Comparison of ENCODE assay signal across 30 cellular contexts in the genomic region with DNA sequence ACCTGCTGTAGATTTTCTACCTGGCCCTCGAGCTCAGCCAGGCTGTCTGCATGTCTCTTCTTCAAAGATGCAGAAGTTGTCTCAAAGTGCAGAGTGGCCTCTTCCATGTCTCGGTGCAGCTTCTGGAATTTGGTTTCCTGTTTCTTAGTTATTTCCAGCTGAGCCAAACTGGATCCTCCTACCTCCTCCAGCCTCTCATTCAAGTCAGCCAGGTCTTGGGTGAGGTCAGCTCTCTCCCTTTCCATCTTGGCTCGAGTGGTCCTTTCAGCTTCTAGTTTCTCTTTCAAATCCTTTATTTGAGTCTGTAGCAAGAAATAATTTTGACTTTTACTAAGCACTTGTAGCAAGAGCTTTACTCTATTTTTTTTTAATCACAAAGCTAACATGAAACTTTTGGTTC.
DNase-seq lines count a peak whose midpoint lies in the region; ATAC-seq, FAIRE-seq and TF ChIP-seq lines count a peak whose summit lies in the region.
"Had no signal": no experiment of that assay in that cellular context is flagged by ENCODE, and none has a peak within 500 bp of the region (broad histone marks: within the 10 kb centered on the region; RNA-seq: fewer than 3 reads in every experiment).

No MANE protein-coding gene starts in this region.

- no peak overlapping the region for H3K9ac ChIP-seq in MM.1S (ENCODE audit: low read length)

- H3K36me3 Mint-ChIP-seq in dendritic cell treated with granulocyte-macrophage colony-stimulating factor and Interleukin-4, amounts not matched to agents 40 ng/mL and 50 ng/mL, for 4 days (ENCODE audit: low read depth): no peaks in the 10 kb centered on the region
- no peaks in the 10 kb centered on the region for H3K36me3 Mint-ChIP-seq in naive B cell

- H3K27me3 Mint-ChIP-seq in dendritic cell treated with granulocyte-macrophage colony-stimulating factor and Interleukin-4, amounts not matched to agents 40 ng/mL and 50 ng/mL, for 4 days: no peaks in the 10 kb centered on the region
- H3K27me3 Mint-ChIP-seq in naive B cell: no peaks in the 10 kb centered on the region
- H3K27me3 Mint-ChIP-seq: activated T-cell treated with anti-CD3 and anti-CD28 coated beads, Interleukin-2, amount 50 U/mL, for 24 hours; CD4-positive, alpha-beta memory T cell; naive thymus-derived CD8-positive, alpha-beta T cell had no signal

- peaks cover 8% of the 10 kb centered on the region for H3K4me1 Mint-ChIP-seq in dendritic cell treated with granulocyte-macrophage colony-stimulating factor and Interleukin-4, amounts not matched to agents 40 ng/mL and 50 ng/mL, for 4 days (ENCODE audit: low read depth)
- peaks cover 13 to 23% (median 14%) of the 10 kb centered on the region in 3 donors for H3K4me1 Mint-ChIP-seq in naive B cell
- H3K4me1 Mint-ChIP-seq: naive thymus-derived CD8-positive, alpha-beta T cell had no signal

- H3K4me2 ChIP-seq in MM.1S (ENCODE audit: low read depth, low read length): peak overlapping the region; percentile 44

- no peaks in the 10 kb centered on the region for H3K79me2 ChIP-seq in MM.1S (ENCODE audit: low read length)

- no peak overlapping the region for H3K27ac ChIP-seq in MM.1S (ENCODE audit: low read length)
- H3K27ac ChIP-seq: breast epithelium, coronary artery, skin epidermis, stomach, tibial artery, VCaP had no signal

- H3K4me3 ChIP-seq in MM.1S (ENCODE audit: low read length): no peak overlapping the region
- H3K4me3 ChIP-seq: breast epithelium, coronary artery, K562, skin epidermis, stomach, tibial artery had no signal

- peak overlapping the region; percentile 47 for H3K4me3 Mint-ChIP-seq in dendritic cell treated with granulocyte-macrophage colony-stimulating factor and Interleukin-4, amounts not matched to agents 40 ng/mL and 50 ng/mL, for 4 days
- peak overlapping the region in 1 of 8 donors; percentile 59 for H3K4me3 Mint-ChIP-seq in naive B cell
- H3K4me3 Mint-ChIP-seq: activated T-cell treated with anti-CD3 and anti-CD28 coated beads, Interleukin-2, amount 50 U/mL, for 24 hours; CD4-positive, alpha-beta memory T cell; naive thymus-derived CD8-positive, alpha-beta T cell had no signal

- no peak for FAIRE-seq in GM19239 (lab: Jason Lieb, UNC)
- FAIRE-seq: A204.1, HTR-8/SVneo, K562 had no signal

- H3K4me1 ChIP-seq in MM.1S (ENCODE audit: low read length): peaks cover 11% of the 10 kb centered on the region
- H3K4me1 ChIP-seq: breast epithelium, stomach, tibial artery had no signal

- H2AFZ ChIP-seq in MM.1S (ENCODE audit: low read length): no peak overlapping the region

- H3K9me2 ChIP-seq in MM.1S (replicated peaks; ENCODE audit: insufficient read depth, low read length): no peaks in the 10 kb centered on the region

- no peaks in the 10 kb centered on the region for H3K36me3 ChIP-seq in MM.1S (replicated peaks; ENCODE audit: insufficient read depth, low read length)
- H3K36me3 ChIP-seq: breast epithelium, stomach, tibial artery had no signal

- intact Hi-C loops in dendritic cell treated with granulocyte-macrophage colony-stimulating factor and Interleukin-4, amounts not matched to agents 40 ng/mL and 50 ng/mL, for 4 days (cut with micrococcal nuclease): no loop called here

- H3K9me3 Mint-ChIP-seq in dendritic cell treated with granulocyte-macrophage colony-stimulating factor and Interleukin-4, amounts not matched to agents 40 ng/mL and 50 ng/mL, for 4 days: peaks cover 21% of the 10 kb centered on the region
- H3K9me3 Mint-ChIP-seq in naive B cell: peaks cover 2 to 22% (median 15%) of the 10 kb centered on the region in 7 donors

- H3K9me3 ChIP-seq in MM.1S (replicated peaks; ENCODE audit: insufficient read depth, low read length): no peaks in the 10 kb centered on the region
- H3K9me3 ChIP-seq: breast epithelium, tibial artery had no signal

- H4K20me1 ChIP-seq in MM.1S (ENCODE audit: insufficient read depth, low read length): no peaks in the 10 kb centered on the region

- H3K27ac Mint-ChIP-seq in dendritic cell treated with granulocyte-macrophage colony-stimulating factor and Interleukin-4, amounts not matched to agents 40 ng/mL and 50 ng/mL, for 4 days: peak overlapping the region; percentile 38
- H3K27ac Mint-ChIP-seq in naive B cell: peak overlapping the region in 4 of 6 donors; percentile 1 to 79 (median 10)
- H3K27ac Mint-ChIP-seq: activated T-cell treated with anti-CD3 and anti-CD28 coated beads, Interleukin-2, amount 50 U/mL, for 24 hours had no signal

- TF ChIP-seq CTCF in MM.1S (IDR thresholded peaks at IDR 0.05; ENCODE audit: low read length): no peak

- DNase-seq in AG20443 (ENCODE audit: low spot score): peak; percentile 24
- peak; percentile 21 for DNase-seq in MM.1S
- no peak for DNase-seq in naive B cell
- no peak for DNase-seq in H4 (ENCODE audit: low spot score)
- DNase-seq in Kasumi-1 (lab: John Stamatoyannopoulos, UW): no peak
- DNase-seq in activated CD4-positive, alpha-beta T cell treated with anti-CD3 and anti-CD28 coated beads, Interleukin-2, amount 50 U/mL, for 1 hour: no peak
- no peak for DNase-seq in GM19239 (ENCODE audit: insufficient read length, low spot score)
- DNase-seq: activated CD4-positive, alpha-beta T cell treated with anti-CD3 and anti-CD28 coated beads for 48 hours; activated naive CD4-positive, alpha-beta T cell treated with Interleukin-2 at 50 U/mL for 16 hours; activated T-cell treated with anti-CD3 and anti-CD28 coated beads, Interleukin-2, amount 50 U/mL, for 24 hours; AML-193; CD4-positive, alpha-beta memory T cell; HCEC 1CT; midbrain; naive thymus-derived CD8-positive, alpha-beta T cell; NCI-H146; NCI-H446; NCI-H82; stomach; tibial artery had no signal

- H3F3A ChIP-seq in MM.1S (ENCODE audit: insufficient read depth, low read length): no peaks in the 10 kb centered on the region

- H3K27me3 ChIP-seq in MM.1S (replicated peaks; ENCODE audit: insufficient read depth, low read length): no peaks in the 10 kb centered on the region
- H3K27me3 ChIP-seq: breast epithelium, stomach, tibial artery had no signal

- no peak for ATAC-seq in naive B cell (ENCODE audit: low read depth in 2 of 2)
- ATAC-seq: esophagus mucosa; K562; naive thymus-derived CD8-positive, alpha-beta T cell; Right ventricle myocardium inferior had no signal

Comparison
In these comparisons a context has a peak if more than half of its experiments do, and no peak if none do; other contexts are left out.
1. DNase-seq: peak in AG20443 (single experiment) and MM.1S (single experiment); none in naive B cell (single experiment), H4 (single experiment), Kasumi-1 (0 of 2), activated CD4-positive, alpha-beta T cell treated with anti-CD3 and anti-CD28 coated beads, Interleukin-2, amount 50 U/mL, for 1 hour (single experiment) and GM19239 (single experiment).